26 cellular contexts compared by ENCODE assay signal in the genomic region with DNA sequence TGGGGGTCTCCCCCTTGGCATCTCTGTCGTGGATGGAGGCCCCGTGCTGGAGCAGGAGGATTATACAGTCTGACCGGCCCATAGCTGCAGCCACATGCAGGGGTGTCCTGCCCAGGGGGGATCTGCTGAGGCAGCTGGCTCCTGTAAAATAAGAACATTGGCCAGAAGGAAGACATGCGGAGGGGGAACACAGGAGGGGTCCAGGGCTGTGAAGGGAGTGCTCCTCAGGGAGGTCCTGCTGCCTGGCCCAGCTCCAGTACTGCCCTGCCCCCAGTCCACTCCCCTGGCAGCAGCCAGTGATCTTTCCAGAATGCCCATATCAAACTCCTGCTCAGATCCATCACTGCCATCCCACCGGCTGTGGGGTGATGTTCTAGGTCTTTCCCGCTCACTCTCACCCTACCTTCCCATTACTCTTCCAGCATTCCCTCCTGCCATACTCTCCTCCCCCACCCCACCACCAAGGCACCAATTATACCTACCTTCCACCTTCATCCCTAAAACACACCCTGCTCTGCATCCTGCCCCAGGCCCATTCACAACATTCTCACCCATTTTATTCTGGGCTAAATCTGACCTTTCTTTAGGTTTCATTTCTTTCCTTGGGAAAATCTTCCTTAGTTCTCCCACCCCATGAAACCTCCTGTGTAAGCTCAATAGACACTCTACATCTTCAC. TPM values are rescaled to one million over a fixed set of nuclear protein-coding genes. Genes with fewer than 3 reads are reported as not detected.
"Had no signal": no experiment of that assay in that cellular context is flagged by ENCODE, and none has a peak within 500 bp of the region (broad histone marks: within the 10 kb centered on the region; RNA-seq: fewer than 3 reads in every experiment).

No MANE protein-coding gene starts in this region.

- H3K4me3 ChIP-seq: adrenal gland, ascending aorta, dorsolateral prefrontal cortex, gastrocnemius medialis, left lung, lung, spleen, thoracic aorta, vagina had no signal

- ATAC-seq: activated CD8-positive, alpha-beta memory T cell treated with anti-CD3 and anti-CD28 coated beads, Interleukin-2, amount 10 ng/mL, durations not matched to agents 7 days and 5 days; activated CD8-positive, alpha-beta T cell treated with anti-CD3 and anti-CD28 coated beads for 36 hours; effector memory CD8-positive, alpha-beta T cell; esophagus mucosa; gastrocnemius medialis; left lung; sciatic nerve had no signal

- DNase-seq: activated CD4-positive, alpha-beta T cell treated with anti-CD3 and anti-CD28 coated beads, Interleukin-2, amount 10 ng/mL, durations not matched to agents 7 days and 5 days; activated CD8-positive, alpha-beta memory T cell treated with anti-CD3 and anti-CD28 coated beads, Interleukin-2, amount 10 ng/mL, durations not matched to agents 7 days and 5 days; activated CD8-positive, alpha-beta T cell treated with anti-CD3 and anti-CD28 coated beads for 36 hours; activated T-cell treated with anti-CD3 and anti-CD28 coated beads for 4 hours; central memory CD4-positive, alpha-beta T cell; dorsolateral prefrontal cortex; effector memory CD8-positive, alpha-beta T cell; gastrocnemius medialis; hippocampal formation; kidney glomerular epithelial cell; left lung; spleen; stimulated activated CD4-positive, alpha-beta T cell treated with anti-CD3 and anti-CD28 coated beads, Interleukin-4, amount 100 ng/mL, for 1 hour; stimulated activated naive CD4-positive, alpha-beta T cell treated with Interleukin-2 at 50 U/mL for 16 hours had no signal

- H3K9me3 ChIP-seq: adrenal gland, gastrocnemius medialis, vagina had no signal

- H3K27me3 ChIP-seq: ascending aorta, vagina had no signal

- H3K36me3 Mint-ChIP-seq: type B pancreatic cell had no signal

- H3K9me3 Mint-ChIP-seq: effector memory CD8-positive, alpha-beta T cell had no signal

- H3K4me1 Mint-ChIP-seq: nephron had no signal

- H3K4me1 ChIP-seq: adrenal gland, ascending aorta, gastrocnemius medialis, spleen, vagina had no signal

- H3K27ac Mint-ChIP-seq: activated CD4-positive, alpha-beta T cell treated with anti-CD3 and anti-CD28 coated beads, Interleukin-2, amount 10 ng/mL, durations not matched to agents 7 days and 5 days; activated CD8-positive, alpha-beta memory T cell treated with anti-CD3 and anti-CD28 coated beads, Interleukin-2, amount 10 ng/mL, durations not matched to agents 7 days and 5 days; activated CD8-positive, alpha-beta T cell treated with anti-CD3 and anti-CD28 coated beads for 36 hours; activated naive CD8-positive, alpha-beta T cell; effector memory CD8-positive, alpha-beta T cell; nephron; type B pancreatic cell had no signal

- H3K4me3 Mint-ChIP-seq: activated CD4-positive, alpha-beta T cell treated with anti-CD3 and anti-CD28 coated beads, Interleukin-2, amount 10 ng/mL, durations not matched to agents 7 days and 5 days; activated CD8-positive, alpha-beta memory T cell treated with anti-CD3 and anti-CD28 coated beads, Interleukin-2, amount 10 ng/mL, durations not matched to agents 7 days and 5 days; activated CD8-positive, alpha-beta T cell treated with anti-CD3 and anti-CD28 coated beads for 36 hours; activated naive CD8-positive, alpha-beta T cell; effector memory CD8-positive, alpha-beta T cell; nephron; type B pancreatic cell had no signal

- H3K36me3 ChIP-seq: adrenal gland, ascending aorta, gastrocnemius medialis, left lung, spleen, thoracic aorta, vagina had no signal

- H3K27ac ChIP-seq: ascending aorta, dorsolateral prefrontal cortex, gastrocnemius medialis, left lung, spleen, thoracic aorta, vagina had no signal

RNA-seq across cellular contexts. Expression of a gene that starts 9.7 kb away (rescaled TPM):
- total RNA-seq: activated CD4-positive, alpha-beta T cell treated with anti-CD3 and anti-CD28 coated beads, Interleukin-2, amount 10 ng/mL, durations not matched to agents 7 days and 5 days; activated CD8-positive, alpha-beta memory T cell treated with anti-CD3 and anti-CD28 coated beads, Interleukin-2, amount 10 ng/mL, durations not matched to agents 7 days and 5 days; activated CD8-positive, alpha-beta T cell treated with anti-CD3 and anti-CD28 coated beads for 36 hours; adrenal gland; ascending aorta; endothelial cell of umbilical vein; esophagus mucosa; gastrocnemius medialis; left lung; lung; sciatic nerve; spleen; T-helper 2 cell treated with Interferon-gamma antibody and Interleukin-4, amounts not matched to agents 100 ng/mL and 5 ng/mL, for 36 hours; thoracic aorta; vagina had no signal
- polyA plus RNA-seq: adrenal gland, endothelial cell of umbilical vein, lung, spleen had no signal
